Comparison of ENCODE assay signal across 24 cellular contexts in the genomic region with DNA sequence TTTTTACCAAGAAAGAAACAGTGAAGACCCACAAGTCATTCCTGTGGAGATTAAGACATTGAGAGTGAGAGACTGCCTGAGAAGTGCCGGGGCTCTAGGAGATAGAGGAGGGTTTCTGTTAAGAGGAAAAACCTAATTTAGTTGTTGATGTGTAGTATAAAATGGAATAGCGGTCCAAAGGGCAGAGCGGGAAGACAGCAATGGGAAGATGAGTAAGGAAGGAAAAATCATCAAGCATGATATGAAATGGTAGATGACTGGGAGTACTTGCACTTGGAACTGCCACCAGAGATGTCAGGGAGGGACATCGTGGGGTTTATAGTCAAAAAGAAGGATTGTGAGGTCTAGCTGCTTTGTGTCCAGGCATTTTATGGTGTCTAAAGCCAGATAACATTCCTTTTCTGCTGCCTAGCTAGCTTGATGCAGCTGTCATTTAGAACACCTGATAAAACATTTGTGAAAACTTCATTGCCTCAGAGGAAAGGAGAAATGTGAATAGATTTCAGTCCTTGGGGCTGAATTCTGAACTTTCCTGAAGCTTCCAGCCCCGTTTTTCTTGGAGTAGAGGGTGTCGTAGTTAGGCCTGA. TPM values are rescaled to one million over a fixed set of nuclear protein-coding genes. Genes with fewer than 3 reads are reported as not detected.
DNase-seq lines count a peak whose midpoint lies in the region; ATAC-seq, FAIRE-seq and TF ChIP-seq lines count a peak whose summit lies in the region.
"Had no signal": no experiment of that assay in that cellular context is flagged by ENCODE, and none has a peak within 500 bp of the region (broad histone marks: within the 10 kb centered on the region; RNA-seq: fewer than 3 reads in every experiment).

No MANE protein-coding gene starts in this region.

- H3K4me3 Mint-ChIP-seq in activated CD4-positive, alpha-beta memory T cell treated with anti-CD3 and anti-CD28 coated beads for 36 hours, result no peak overlapping the region
- no peak overlapping the region for H3K4me3 Mint-ChIP-seq in activated CD4-positive, alpha-beta memory T cell treated with anti-CD3 and anti-CD28 coated beads, Interleukin-2, amount 10 ng/mL, durations not matched to agents 7 days and 5 days
- H3K4me3 Mint-ChIP-seq in H9, result no peak overlapping the region
- no peak overlapping the region for H3K4me3 Mint-ChIP-seq in central memory CD8-positive, alpha-beta T cell
- no peak overlapping the region for H3K4me3 Mint-ChIP-seq in nephron progenitor cell
- H3K4me3 Mint-ChIP-seq: dendritic cell treated with granulocyte-macrophage colony-stimulating factor and Interleukin-4, amounts not matched to agents 40 ng/mL and 50 ng/mL, for 4 days had no signal

- H3K9me3 Mint-ChIP-seq in activated CD4-positive, alpha-beta memory T cell treated with anti-CD3 and anti-CD28 coated beads for 36 hours, result no peaks in the 10 kb centered on the region
- H3K9me3 Mint-ChIP-seq in activated CD4-positive, alpha-beta memory T cell treated with anti-CD3 and anti-CD28 coated beads, Interleukin-2, amount 10 ng/mL, durations not matched to agents 7 days and 5 days, result no peaks in the 10 kb centered on the region
- H3K9me3 Mint-ChIP-seq in H9 (no peaks in the 10 kb centered on the region), nephron progenitor cell (no peaks in the 10 kb centered on the region)
- H3K9me3 Mint-ChIP-seq in central memory CD8-positive, alpha-beta T cell, result no peaks in the 10 kb centered on the region
- H3K9me3 Mint-ChIP-seq: dendritic cell treated with granulocyte-macrophage colony-stimulating factor and Interleukin-4, amounts not matched to agents 40 ng/mL and 50 ng/mL, for 4 days had no signal

- no peak for FAIRE-seq in GM12892 (lab: Jason Lieb, UNC)
- FAIRE-seq: G401.6 had no signal

- no peak overlapping the region for H4K5ac ChIP-seq in H9 (ENCODE audit: insufficient read length, low read depth, low read length)

- peaks cover 97% of the 10 kb centered on the region for H3K36me3 ChIP-seq in upper lobe of right lung

- POLR2A ChIA-PET in activated CD4-positive, alpha-beta memory T cell treated with anti-CD3 and anti-CD28 coated beads for 36 hours (lab: Charles Lee), result no interaction called here
- POLR2A ChIA-PET in activated CD4-positive, alpha-beta memory T cell treated with anti-CD3 and anti-CD28 coated beads, Interleukin-2, amount 10 ng/mL, durations not matched to agents 7 days and 5 days (lab: Charles Lee), result interaction anchor here (0.8 kb wide), 2 partner anchors 16 to 20 kb away, joined by 3 to 4 read pairs; partner anchors contain the start of gene PSEN1

- no peak overlapping the region for H3K4me2 ChIP-seq in H9 (ENCODE audit: insufficient read depth, insufficient read length, low read length)
- H3K4me2 ChIP-seq: BLaER1 treated with 17β-estradiol and CSF1 and Interleukin-3, amounts not matched to agents 10 nM and 100 nM; smooth muscle cell had no signal

- no peak for DNase-seq in activated CD4-positive, alpha-beta memory T cell treated with anti-CD3 and anti-CD28 coated beads for 36 hours
- DNase-seq in activated CD4-positive, alpha-beta memory T cell treated with anti-CD3 and anti-CD28 coated beads, Interleukin-2, amount 10 ng/mL, durations not matched to agents 7 days and 5 days, result no peak
- DNase-seq in H9 (no peak), nephron progenitor cell (no peak), upper lobe of right lung (no peak), GM12892 (ENCODE audit: insufficient read length) (no peak), UCSD-AML1 (lab: John Stamatoyannopoulos, UW; ENCODE audit: unreplicated experiment) (no peak)
- no peak for DNase-seq in central memory CD8-positive, alpha-beta T cell (ENCODE audit: low spot score in 2 of 2)
- DNase-seq: activated CD8-positive, alpha-beta memory T cell treated with anti-CD3 and anti-CD28 coated beads, Interleukin-2, amount 50 U/mL, for 4 hours; brain microvascular endothelial cell; hippocampal formation; islet precursor cell; lower lobe of right lung; NCI-H1436 treated with DMSO at 0.1 percent for 48 hours; NCI-H774; stimulated activated CD4-positive, alpha-beta T cell treated with anti-CD3 and anti-CD28 coated beads, Interleukin-4, amount 100 ng/mL, for 1 hour; T-helper 9 cell had no signal

- H3K23me2 ChIP-seq in H9 (ENCODE audit: insufficient read length, low read depth, low read length, poor library complexity, severe bottlenecking), result no peaks in the 10 kb centered on the region

- no peaks in the 10 kb centered on the region for H4K20me1 ChIP-seq in H9 (ENCODE audit: control insufficient read depth, insufficient read depth, insufficient read length)

- H3K27ac ChIP-seq in H9 (ENCODE audit: insufficient read length, low read depth, low read length) (no peak overlapping the region), upper lobe of right lung (no peak overlapping the region)
- H3K27ac ChIP-seq: BLaER1 treated with 17β-estradiol and CSF1 and Interleukin-3, amounts not matched to agents 10 nM and 100 nM; brain microvascular endothelial cell; lower lobe of right lung; prostate gland; SJSA1 had no signal

- H3K18ac ChIP-seq in H9 (ENCODE audit: insufficient read length, low read depth, low read length), result no peak overlapping the region

- no peaks in the 10 kb centered on the region for H3K27me3 ChIP-seq in H9 (ENCODE audit: insufficient read depth, low read length)
- no peaks in the 10 kb centered on the region for H3K27me3 ChIP-seq in upper lobe of right lung
- H3K27me3 ChIP-seq: BLaER1 treated with 17β-estradiol and CSF1 and Interleukin-3, amounts not matched to agents 10 nM and 100 nM; brain microvascular endothelial cell; SJSA1 had no signal

- no peaks in the 10 kb centered on the region for H3K4me1 ChIP-seq in H9 (ENCODE audit: insufficient read depth, low read length)
- H3K4me1 ChIP-seq in upper lobe of right lung, result no peaks in the 10 kb centered on the region
- H3K4me1 ChIP-seq: BLaER1 treated with 17β-estradiol and CSF1 and Interleukin-3, amounts not matched to agents 10 nM and 100 nM; lower lobe of right lung; prostate gland; SJSA1 had no signal

- TF ChIP-seq POLR2A in GM12892 (IDR thresholded peaks at IDR 0.05; ENCODE audit: low read depth, low read length), result no peak

- no peak overlapping the region for H3K23ac ChIP-seq in H9 (ENCODE audit: insufficient read length, low read depth, low read length)

- CTCF ChIA-PET in activated CD4-positive, alpha-beta memory T cell treated with anti-CD3 and anti-CD28 coated beads for 36 hours (lab: Charles Lee), result no interaction called here
- CTCF ChIA-PET in activated CD4-positive, alpha-beta memory T cell treated with anti-CD3 and anti-CD28 coated beads, Interleukin-2, amount 10 ng/mL, durations not matched to agents 7 days and 5 days (lab: Charles Lee), result no interaction called here

- H2BK12ac ChIP-seq in H9 (ENCODE audit: insufficient read length, low read depth, low read length), result no peak overlapping the region

- no peak overlapping the region for H3K56ac ChIP-seq in H9 (ENCODE audit: insufficient read length, low read depth, low read length)

- H3K4me3 ChIP-seq in upper lobe of right lung, result no peak overlapping the region
- H3K4me3 ChIP-seq: BLaER1 treated with 17β-estradiol and CSF1 and Interleukin-3, amounts not matched to agents 10 nM and 100 nM; lower lobe of right lung; prostate gland; SJSA1; smooth muscle cell had no signal

- WGBS in H9 (ENCODE audit: extremely low coverage, insufficient read length, low lambda C conversion rate), result no CpG with 5 or more reads among the region's 6 CpGs

- H3K9ac ChIP-seq in H9 (ENCODE audit: extremely low read depth, insufficient read length, low read length), result no peak overlapping the region
- H3K9ac ChIP-seq: BLaER1 treated with 17β-estradiol and CSF1 and Interleukin-3, amounts not matched to agents 10 nM and 100 nM had no signal

- peaks cover 36% of the 10 kb centered on the region for H3K36me3 Mint-ChIP-seq in activated CD4-positive, alpha-beta memory T cell treated with anti-CD3 and anti-CD28 coated beads for 36 hours
- H3K36me3 Mint-ChIP-seq in activated CD4-positive, alpha-beta memory T cell treated with anti-CD3 and anti-CD28 coated beads, Interleukin-2, amount 10 ng/mL, durations not matched to agents 7 days and 5 days (ENCODE audit: low read depth), result peaks cover 62% of the 10 kb centered on the region
- peaks cover 46 to 94% (median 72%) of the 10 kb centered on the region in 3 experiments for H3K36me3 Mint-ChIP-seq in H9 (ENCODE audit: insufficient read depth in 1 of 3, low read depth in 3 of 3)
- H3K36me3 Mint-ChIP-seq in central memory CD8-positive, alpha-beta T cell (ENCODE audit: insufficient read depth), result peaks cover 63% of the 10 kb centered on the region
- peaks cover 75% of the 10 kb centered on the region for H3K36me3 Mint-ChIP-seq in nephron progenitor cell (ENCODE audit: low read depth)

- H4K91ac ChIP-seq in H9 (ENCODE audit: insufficient read length, low read depth, low read length), result no peak overlapping the region

- no peak overlapping the region for H2BK15ac ChIP-seq in H9 (ENCODE audit: low read depth, low read length)

- H3K9me3 ChIP-seq in H9 (ENCODE audit: control insufficient read depth, low read depth, low read length) (no peaks in the 10 kb centered on the region), upper lobe of right lung (no peaks in the 10 kb centered on the region)
- H3K9me3 ChIP-seq: BLaER1 treated with 17β-estradiol and CSF1 and Interleukin-3, amounts not matched to agents 10 nM and 100 nM; lower lobe of right lung; prostate gland; SJSA1 had no signal

- TF ChIP-seq CTCF in H9 (conservative IDR thresholded peaks at IDR 0.05), result no peak
- TF ChIP-seq CTCF in nephron progenitor cell (IDR thresholded peaks at IDR 0.05), result no peak
- TF ChIP-seq CTCF in upper lobe of right lung (IDR thresholded peaks at IDR 0.05), result no peak

- no peak overlapping the region for H3K4ac ChIP-seq in H9 (ENCODE audit: low read depth, low read length)

- no peak overlapping the region for H3K14ac ChIP-seq in H9 (ENCODE audit: insufficient read depth, low read length)

- no peaks in the 10 kb centered on the region for H3K79me2 ChIP-seq in H9 (ENCODE audit: insufficient read depth, low read length)

- H3K27me3 Mint-ChIP-seq in activated CD4-positive, alpha-beta memory T cell treated with anti-CD3 and anti-CD28 coated beads for 36 hours, result no peaks in the 10 kb centered on the region
- no peaks in the 10 kb centered on the region for H3K27me3 Mint-ChIP-seq in activated CD4-positive, alpha-beta memory T cell treated with anti-CD3 and anti-CD28 coated beads, Interleukin-2, amount 10 ng/mL, durations not matched to agents 7 days and 5 days
- H3K27me3 Mint-ChIP-seq in H9 (ENCODE audit: low read depth), result no peaks in the 10 kb centered on the region
- no peaks in the 10 kb centered on the region for H3K27me3 Mint-ChIP-seq in central memory CD8-positive, alpha-beta T cell
- no peaks in the 10 kb centered on the region for H3K27me3 Mint-ChIP-seq in nephron progenitor cell (ENCODE audit: low read depth, poor library complexity)
- H3K27me3 Mint-ChIP-seq: dendritic cell treated with granulocyte-macrophage colony-stimulating factor and Interleukin-4, amounts not matched to agents 40 ng/mL and 50 ng/mL, for 4 days had no signal

- H3K27ac Mint-ChIP-seq in activated CD4-positive, alpha-beta memory T cell treated with anti-CD3 and anti-CD28 coated beads for 36 hours, result peak overlapping the region; percentile 15
- H3K27ac Mint-ChIP-seq in activated CD4-positive, alpha-beta memory T cell treated with anti-CD3 and anti-CD28 coated beads, Interleukin-2, amount 10 ng/mL, durations not matched to agents 7 days and 5 days, result no peak overlapping the region
- H3K27ac Mint-ChIP-seq in H9 (peak overlapping the region in 2 of 3 experiments; percentile 3 to 49; a peak in 2 of 7 replicates), nephron progenitor cell (peak overlapping the region; percentile 24)
- H3K27ac Mint-ChIP-seq in central memory CD8-positive, alpha-beta T cell (ENCODE audit: low read depth), result peak overlapping the region; percentile 19
- H3K27ac Mint-ChIP-seq: dendritic cell treated with granulocyte-macrophage colony-stimulating factor and Interleukin-4, amounts not matched to agents 40 ng/mL and 50 ng/mL, for 4 days had no signal

- H3K79me1 ChIP-seq in H9 (ENCODE audit: insufficient read depth, low read depth, low read length, poor library complexity, severe bottlenecking), result peaks cover 5% of the 10 kb centered on the region

- H2AFZ ChIP-seq in H9 (ENCODE audit: low read length), result no peak overlapping the region

- H3T11ph ChIP-seq in H9 (ENCODE audit: low read length), result no peak overlapping the region

- H2AK5ac ChIP-seq in H9 (ENCODE audit: insufficient read length, low read length), result no peak overlapping the region

- intact Hi-C loops in activated CD4-positive, alpha-beta memory T cell treated with anti-CD3 and anti-CD28 coated beads for 36 hours (cut with micrococcal nuclease), result no loop called here
- intact Hi-C loops in upper lobe of right lung (cut with DNase I), result no loop called here

- no peak overlapping the region for H2BK120ac ChIP-seq in H9 (ENCODE audit: low read depth, low read length, poor library complexity, severe bottlenecking)

- ATAC-seq in central memory CD8-positive, alpha-beta T cell (replicated peaks; ENCODE audit: extremely low read depth, poor library complexity, severe bottlenecking), result no peak
- no peak for ATAC-seq in upper lobe of right lung
- ATAC-seq: HCT116, lower lobe of right lung had no signal

- H2BK5ac ChIP-seq in H9 (ENCODE audit: insufficient read length, low read length), result no peak overlapping the region

- H4K8ac ChIP-seq in H9 (replicated peaks; ENCODE audit: insufficient read length, low read depth, low read length), result no peak overlapping the region

- peaks cover 9% of the 10 kb centered on the region for H3K4me1 Mint-ChIP-seq in activated CD4-positive, alpha-beta memory T cell treated with anti-CD3 and anti-CD28 coated beads for 36 hours (ENCODE audit: low read depth)
- H3K4me1 Mint-ChIP-seq in activated CD4-positive, alpha-beta memory T cell treated with anti-CD3 and anti-CD28 coated beads, Interleukin-2, amount 10 ng/mL, durations not matched to agents 7 days and 5 days, result no peaks in the 10 kb centered on the region
- H3K4me1 Mint-ChIP-seq in H9, result no peaks in the 10 kb centered on the region
- peaks cover 16% of the 10 kb centered on the region for H3K4me1 Mint-ChIP-seq in central memory CD8-positive, alpha-beta T cell
- H3K4me1 Mint-ChIP-seq in nephron progenitor cell, result peaks cover 2% of the 10 kb centered on the region

- H2BK20ac ChIP-seq in H9 (ENCODE audit: low read depth, low read length, poor library complexity, severe bottlenecking), result no peak overlapping the region

RNA-seq across cellular contexts. Expression of gene PSEN1, which starts 20.1 kb away (rescaled TPM):
- total RNA-seq in activated CD4-positive, alpha-beta memory T cell treated with anti-CD3 and anti-CD28 coated beads for 36 hours, result 10 to 100 TPM; 30.3 to 31.6 TPM
- total RNA-seq in activated CD4-positive, alpha-beta memory T cell treated with anti-CD3 and anti-CD28 coated beads, Interleukin-2, amount 10 ng/mL, durations not matched to agents 7 days and 5 days, result 10 to 100 TPM; 41.8 to 44.5 TPM
- total RNA-seq in H9 (2021), result 49.9 TPM in 2 replicates
- 63.9 TPM for total RNA-seq in upper lobe of right lung
- 21.7 TPM for polyA plus RNA-seq in GM12892 (2012; ENCODE audit: missing spikeins)

RNA-seq across cellular contexts. Expression of gene RBM25, which starts 57.8 kb away (rescaled TPM):
- total RNA-seq in activated CD4-positive, alpha-beta memory T cell treated with anti-CD3 and anti-CD28 coated beads for 36 hours, result 10 to 100 TPM; 89.6 to 97.9 TPM
- 10 to 100 TPM; 86.9 TPM for total RNA-seq in activated CD4-positive, alpha-beta memory T cell treated with anti-CD3 and anti-CD28 coated beads, Interleukin-2, amount 10 ng/mL, durations not matched to agents 7 days and 5 days
- total RNA-seq in H9 (2021) (133 and 138 TPM in 2 replicates), upper lobe of right lung (70.1 TPM)
- polyA plus RNA-seq in GM12892 (2012; ENCODE audit: missing spikeins), result 71.1 TPM
